In genomic region chr2:206565666-206566065, GRCh38 we compare ENCODE assay signal across 14 cellular contexts.
DNase-seq lines count a peak whose midpoint lies in the region; ATAC-seq and TF ChIP-seq lines count a peak whose summit lies in the region.
"Had no signal": no experiment of that assay in that cellular context is flagged by ENCODE, and none has a peak within 500 bp of the region (broad histone marks: within the 10 kb centered on the region; RNA-seq: fewer than 3 reads in every experiment).

No MANE protein-coding gene starts in this region.

- H3F3A ChIP-seq in neural progenitor cell (ENCODE audit: low read depth) = no peaks in the 10 kb centered on the region

- CTCF ChIA-PET in activated CD4-positive, alpha-beta T cell treated with anti-CD3 and anti-CD28 coated beads, Interleukin-2, amount 10 ng/mL, durations not matched to agents 7 days and 5 days (lab: Charles Lee) = no interaction called here

- H3K4me3 ChIP-seq in neural progenitor cell = no peak overlapping the region

- no peaks in the 10 kb centered on the region for H3K79me2 ChIP-seq in neural progenitor cell (ENCODE audit: low read depth)

- no peak overlapping the region for H3K4me3 Mint-ChIP-seq in neural progenitor cell
- H3K4me3 Mint-ChIP-seq in activated CD4-positive, alpha-beta T cell treated with anti-CD3 and anti-CD28 coated beads, Interleukin-2, amount 10 ng/mL, durations not matched to agents 7 days and 5 days = no peak overlapping the region
- H3K4me3 Mint-ChIP-seq: CD4-positive, CD25-positive, alpha-beta regulatory T cell; CD8-positive, alpha-beta memory T cell; H9 had no signal

- DNase-seq in SK-MEL-5 (ENCODE audit: low read depth, low spot score) (peak; percentile 55), cerebellum (ENCODE audit: low spot score) (peak; percentile 34), neural progenitor cell (ENCODE audit: low spot score) (no peak), dedifferentiated amniotic fluid mesenchymal stem cell (ENCODE audit: extremely low spot score) (no peak)
- no peak for DNase-seq in activated CD4-positive, alpha-beta T cell treated with anti-CD3 and anti-CD28 coated beads, Interleukin-2, amount 10 ng/mL, durations not matched to agents 7 days and 5 days
- DNase-seq: ACHN; BE2C; Caco-2; CD4-positive, CD25-positive, alpha-beta regulatory T cell; CD8-positive, alpha-beta memory T cell; GDM1; H9 had no signal

- POLR2A ChIA-PET in activated CD4-positive, alpha-beta T cell treated with anti-CD3 and anti-CD28 coated beads, Interleukin-2, amount 10 ng/mL, durations not matched to agents 7 days and 5 days (lab: Charles Lee) = no interaction called here

- no peak for TF ChIP-seq CTCF in neural progenitor cell (IDR thresholded peaks at IDR 0.05)

- H3K27ac Mint-ChIP-seq in neural progenitor cell = no peak overlapping the region
- no peak overlapping the region for H3K27ac Mint-ChIP-seq in activated CD4-positive, alpha-beta T cell treated with anti-CD3 and anti-CD28 coated beads, Interleukin-2, amount 10 ng/mL, durations not matched to agents 7 days and 5 days
- H3K27ac Mint-ChIP-seq: CD4-positive, CD25-positive, alpha-beta regulatory T cell had no signal

- H3K9ac ChIP-seq in neural progenitor cell = peak overlapping the region; percentile 14

- H3K36me3 ChIP-seq in neural progenitor cell = no peaks in the 10 kb centered on the region
- H3K36me3 ChIP-seq: BE2C had no signal

- H2AFZ ChIP-seq in neural progenitor cell (replicated peaks) = no peak overlapping the region

- no peak for ATAC-seq in GM19023 (IDR thresholded peaks at IDR 0.05; ENCODE audit: unreplicated experiment)
- ATAC-seq: HepG2 had no signal

- H3K4me1 Mint-ChIP-seq in neural progenitor cell = peaks cover 3% of the 10 kb centered on the region
- H3K4me1 Mint-ChIP-seq in activated CD4-positive, alpha-beta T cell treated with anti-CD3 and anti-CD28 coated beads, Interleukin-2, amount 10 ng/mL, durations not matched to agents 7 days and 5 days = no peaks in the 10 kb centered on the region
- H3K4me1 Mint-ChIP-seq: CD4-positive, CD25-positive, alpha-beta regulatory T cell; CD8-positive, alpha-beta memory T cell; H9 had no signal

- H3K27me3 ChIP-seq in neural progenitor cell = no peaks in the 10 kb centered on the region
- H3K27me3 ChIP-seq: BE2C had no signal

- no peaks in the 10 kb centered on the region for H3K36me3 Mint-ChIP-seq in neural progenitor cell
- no peaks in the 10 kb centered on the region for H3K36me3 Mint-ChIP-seq in activated CD4-positive, alpha-beta T cell treated with anti-CD3 and anti-CD28 coated beads, Interleukin-2, amount 10 ng/mL, durations not matched to agents 7 days and 5 days (ENCODE audit: low read depth)
- H3K36me3 Mint-ChIP-seq: CD4-positive, CD25-positive, alpha-beta regulatory T cell; CD8-positive, alpha-beta memory T cell had no signal

- no peaks in the 10 kb centered on the region for H4K20me1 ChIP-seq in neural progenitor cell (ENCODE audit: low read depth)

- H3K9me3 ChIP-seq in neural progenitor cell (ENCODE audit: low read depth) = no peaks in the 10 kb centered on the region
- H3K9me3 ChIP-seq: BE2C, Caco-2 had no signal

- H3K4me2 ChIP-seq in neural progenitor cell = no peak overlapping the region

- no peaks in the 10 kb centered on the region for H3K4me1 ChIP-seq in neural progenitor cell
- H3K4me1 ChIP-seq: BE2C, Caco-2 had no signal

- H3K27me3 Mint-ChIP-seq in neural progenitor cell (ENCODE audit: insufficient read depth, low read depth) = no peaks in the 10 kb centered on the region
- peaks cover 2% of the 10 kb centered on the region for H3K27me3 Mint-ChIP-seq in activated CD4-positive, alpha-beta T cell treated with anti-CD3 and anti-CD28 coated beads, Interleukin-2, amount 10 ng/mL, durations not matched to agents 7 days and 5 days

- no peaks in the 10 kb centered on the region for H3K9me3 Mint-ChIP-seq in neural progenitor cell
- H3K9me3 Mint-ChIP-seq in activated CD4-positive, alpha-beta T cell treated with anti-CD3 and anti-CD28 coated beads, Interleukin-2, amount 10 ng/mL, durations not matched to agents 7 days and 5 days = no peaks in the 10 kb centered on the region
- H3K9me3 Mint-ChIP-seq: CD8-positive, alpha-beta memory T cell; H9 had no signal

- in situ Hi-C loops in SK-MEL-5 (cut with HindIII; ENCODE audit: low pct_unique_long_range_greater_than_20kb, low sequenced_read_pairs) = no loop called here

- H3K27ac ChIP-seq in neural progenitor cell = no peak overlapping the region

Comparison
In these comparisons a context has a peak if more than half of its experiments do, and no peak if none do; other contexts are left out.
1. DNase-seq: peak in SK-MEL-5 (single experiment) and cerebellum (single experiment); none in neural progenitor cell (single experiment), dedifferentiated amniotic fluid mesenchymal stem cell (single experiment) and activated CD4-positive, alpha-beta T cell treated with anti-CD3 and anti-CD28 coated beads, Interleukin-2, amount 10 ng/mL, durations not matched to agents 7 days and 5 days (single experiment).